Comparison of ENCODE assay signal across 2 cellular contexts in the genomic region with DNA sequence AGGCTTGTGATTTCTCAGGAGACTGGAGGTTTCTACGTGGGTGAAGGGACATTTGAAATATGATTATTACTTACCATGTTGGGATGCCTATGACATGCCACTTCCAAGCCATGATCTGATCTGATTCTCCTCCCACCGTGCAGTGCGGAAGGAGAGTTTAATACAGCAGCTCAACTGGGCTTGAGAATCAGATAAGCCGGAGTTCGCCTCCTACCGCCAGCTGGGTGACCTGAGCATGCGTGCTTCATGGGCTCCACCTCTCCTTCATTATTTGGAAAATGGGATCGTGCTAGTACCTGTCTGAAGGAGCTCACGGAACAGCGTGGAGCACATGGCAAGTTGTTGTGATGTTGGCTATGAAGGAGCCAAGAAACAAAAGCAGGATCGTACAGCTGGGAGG.
TF ChIP-seq lines count a peak whose summit lies in the region.

No MANE protein-coding gene starts in this region.

TF ChIP-seq in IMR-90, 13 proteins besides CTCF, POLR2A, EP300 and RAD21:
- TF ChIP-seq SMC3 (IDR thresholded peaks at IDR 0.05; ENCODE audit: low read depth, low read length): no peak
- no peak for TF ChIP-seq MXI1 (IDR thresholded peaks at IDR 0.05; ENCODE audit: borderline replicate concordance, low read depth, low read length)
- TF ChIP-seq MAZ (IDR thresholded peaks at IDR 0.05; ENCODE audit: borderline replicate concordance, low read depth, low read length): no peak
- no peak for TF ChIP-seq RCOR1 (IDR thresholded peaks at IDR 0.05; ENCODE audit: insufficient replicate concordance, low read length)
- TF ChIP-seq BHLHE40 (IDR thresholded peaks at IDR 0.05; ENCODE audit: low read depth, low read length): no peak
- TF ChIP-seq, protein P1, sequence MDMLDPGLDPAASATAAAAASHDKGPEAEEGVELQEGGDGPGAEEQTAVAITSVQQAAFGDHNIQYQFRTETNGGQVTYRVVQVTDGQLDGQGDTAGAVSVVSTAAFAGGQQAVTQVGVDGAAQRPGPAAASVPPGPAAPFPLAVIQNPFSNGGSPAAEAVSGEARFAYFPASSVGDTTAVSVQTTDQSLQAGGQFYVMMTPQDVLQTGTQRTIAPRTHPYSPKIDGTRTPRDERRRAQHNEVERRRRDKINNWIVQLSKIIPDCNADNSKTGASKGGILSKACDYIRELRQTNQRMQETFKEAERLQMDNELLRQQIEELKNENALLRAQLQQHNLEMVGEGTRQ (IDR thresholded peaks at IDR 0.05; ENCODE audit: low read depth, low read length): no peak
- no peak for TF ChIP-seq MAFK (IDR thresholded peaks at IDR 0.05; ENCODE audit: low read depth, low read length)
- no peak for TF ChIP-seq CEBPB (IDR thresholded peaks at IDR 0.05; ENCODE audit: low read depth, low read length)
- TF ChIP-seq NFE2L2 (IDR thresholded peaks at IDR 0.05; ENCODE audit: low read depth, low read length): no peak
- no peak for TF ChIP-seq FOS (IDR thresholded peaks at IDR 0.05; ENCODE audit: low read depth, low read length)
- TF ChIP-seq CHD1 (IDR thresholded peaks at IDR 0.05; ENCODE audit: low read depth, low read length): no peak
- TF ChIP-seq, protein P2, sequence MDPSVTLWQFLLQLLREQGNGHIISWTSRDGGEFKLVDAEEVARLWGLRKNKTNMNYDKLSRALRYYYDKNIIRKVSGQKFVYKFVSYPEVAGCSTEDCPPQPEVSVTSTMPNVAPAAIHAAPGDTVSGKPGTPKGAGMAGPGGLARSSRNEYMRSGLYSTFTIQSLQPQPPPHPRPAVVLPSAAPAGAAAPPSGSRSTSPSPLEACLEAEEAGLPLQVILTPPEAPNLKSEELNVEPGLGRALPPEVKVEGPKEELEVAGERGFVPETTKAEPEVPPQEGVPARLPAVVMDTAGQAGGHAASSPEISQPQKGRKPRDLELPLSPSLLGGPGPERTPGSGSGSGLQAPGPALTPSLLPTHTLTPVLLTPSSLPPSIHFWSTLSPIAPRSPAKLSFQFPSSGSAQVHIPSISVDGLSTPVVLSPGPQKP (IDR thresholded peaks at IDR 0.05; ENCODE audit: borderline replicate concordance, low read depth, low read length): no peak
- TF ChIP-seq RFX5 (IDR thresholded peaks at IDR 0.05; ENCODE audit: low read depth, low read length): no peak

TF ChIP-seq in GM12891, 5 proteins besides CTCF, POLR2A, EP300 and RAD21:
- no peak for TF ChIP-seq TAF1 (IDR thresholded peaks at IDR 0.05; ENCODE audit: low read depth, low read length)
- no peak for TF ChIP-seq POLR2AphosphoS5 (IDR thresholded peaks at IDR 0.05; ENCODE audit: low read depth, low read length)
- TF ChIP-seq PAX5 (IDR thresholded peaks at IDR 0.05; ENCODE audit: insufficient read depth, low read length, severe bottlenecking): no peak
- no peak for TF ChIP-seq POU2F2 (IDR thresholded peaks at IDR 0.05; ENCODE audit: low read depth, low read length)
- no peak for TF ChIP-seq SPI1 (IDR thresholded peaks at IDR 0.05; ENCODE audit: low read depth, low read length)
